ENCODE assay signal across 12 cellular contexts in genomic region chr9:84500218-84500617, GRCh38.
A peak's percentile ranks its signal among the peaks of the same experiment; 100 is the strongest.
DNase-seq lines count a peak whose midpoint lies in the region; ATAC-seq lines count a peak whose summit lies in the region.
"Had no signal": no experiment of that assay in that cellular context is flagged by ENCODE, and none has a peak within 500 bp of the region (broad histone marks: within the 10 kb centered on the region; RNA-seq: fewer than 3 reads in every experiment).

No MANE protein-coding gene starts in this region.

- H3K4me1 Mint-ChIP-seq in stimulated activated naive B cell treated with anti-CD40 and anti-IgM and Interleukin-4, amounts not matched to agents 10 μg/mL and 1 μg/mL and 100 μg/mL, for 72 hours = no peaks in the 10 kb centered on the region
- H3K4me1 Mint-ChIP-seq: stimulated activated memory B cell treated with anti-CD40 and anti-IgM and Interleukin-4, amounts not matched to agents 10 μg/mL and 1 μg/mL and 100 μg/mL, for 72 hours had no signal

- DNase-seq in stimulated activated naive B cell treated with anti-CD40 and anti-IgM and Interleukin-4, amounts not matched to agents 10 μg/mL and 1 μg/mL and 100 μg/mL, for 72 hours = no peak
- DNase-seq in GOT3 (lab: John Stamatoyannopoulos, UW) (no peak), NCI-H345 (lab: John Stamatoyannopoulos, UW) (no peak), amygdala (lab: John Stamatoyannopoulos, UW) (no peak)
- DNase-seq: Caco-2, left ventricle myocardium superior, nucleus accumbens, SIG-M5 had no signal

- no peaks in the 10 kb centered on the region for H3K36me3 Mint-ChIP-seq in stimulated activated naive B cell treated with anti-CD40 and anti-IgM and Interleukin-4, amounts not matched to agents 10 μg/mL and 1 μg/mL and 100 μg/mL, for 72 hours
- H3K36me3 Mint-ChIP-seq: stimulated activated memory B cell treated with anti-CD40 and anti-IgM and Interleukin-4, amounts not matched to agents 10 μg/mL and 1 μg/mL and 100 μg/mL, for 72 hours had no signal

- ATAC-seq in GM19035 (IDR thresholded peaks at IDR 0.05; ENCODE audit: unreplicated experiment) (peak; percentile 95), GM21723 (IDR thresholded peaks at IDR 0.05; ENCODE audit: unreplicated experiment) (peak; percentile 81), HG03135 (IDR thresholded peaks at IDR 0.05; ENCODE audit: unreplicated experiment) (peak; percentile 98)
- ATAC-seq in stimulated activated naive B cell treated with anti-CD40 and anti-IgM and Interleukin-4, amounts not matched to agents 10 μg/mL and 1 μg/mL and 100 μg/mL, for 72 hours (replicated peaks) = peak; percentile 33 to 43
- ATAC-seq: stimulated activated memory B cell treated with anti-CD40 and anti-IgM and Interleukin-4, amounts not matched to agents 10 μg/mL and 1 μg/mL and 100 μg/mL, for 72 hours had no signal

- H3K27me3 Mint-ChIP-seq in stimulated activated naive B cell treated with anti-CD40 and anti-IgM and Interleukin-4, amounts not matched to agents 10 μg/mL and 1 μg/mL and 100 μg/mL, for 72 hours = no peaks in the 10 kb centered on the region
- H3K27me3 Mint-ChIP-seq: stimulated activated memory B cell treated with anti-CD40 and anti-IgM and Interleukin-4, amounts not matched to agents 10 μg/mL and 1 μg/mL and 100 μg/mL, for 72 hours had no signal

- H3K27ac Mint-ChIP-seq in stimulated activated naive B cell treated with anti-CD40 and anti-IgM and Interleukin-4, amounts not matched to agents 10 μg/mL and 1 μg/mL and 100 μg/mL, for 72 hours = no peak overlapping the region
- H3K27ac Mint-ChIP-seq: stimulated activated memory B cell treated with anti-CD40 and anti-IgM and Interleukin-4, amounts not matched to agents 10 μg/mL and 1 μg/mL and 100 μg/mL, for 72 hours had no signal

- H3K9me3 Mint-ChIP-seq in stimulated activated naive B cell treated with anti-CD40 and anti-IgM and Interleukin-4, amounts not matched to agents 10 μg/mL and 1 μg/mL and 100 μg/mL, for 72 hours = peaks cover 0 to 4% of the 10 kb centered on the region in 2 donors
- H3K9me3 Mint-ChIP-seq: stimulated activated memory B cell treated with anti-CD40 and anti-IgM and Interleukin-4, amounts not matched to agents 10 μg/mL and 1 μg/mL and 100 μg/mL, for 72 hours had no signal

- H3K4me3 Mint-ChIP-seq in stimulated activated naive B cell treated with anti-CD40 and anti-IgM and Interleukin-4, amounts not matched to agents 10 μg/mL and 1 μg/mL and 100 μg/mL, for 72 hours = no peak overlapping the region
- H3K4me3 Mint-ChIP-seq: stimulated activated memory B cell treated with anti-CD40 and anti-IgM and Interleukin-4, amounts not matched to agents 10 μg/mL and 1 μg/mL and 100 μg/mL, for 72 hours had no signal

Comparison
In these comparisons a context has a peak if more than half of its experiments do, and no peak if none do; other contexts are left out.
1. ATAC-seq: peak in every context shown above with its lines; median percentile 98 in HG03135; 95 in GM19035; 81 in GM21723; 38 in stimulated activated naive B cell treated with anti-CD40 and anti-IgM and Interleukin-4, amounts not matched to agents 10 μg/mL and 1 μg/mL and 100 μg/mL, for 72 hours.